ENCODE assay signal across 25 cellular contexts in the genomic region with DNA sequence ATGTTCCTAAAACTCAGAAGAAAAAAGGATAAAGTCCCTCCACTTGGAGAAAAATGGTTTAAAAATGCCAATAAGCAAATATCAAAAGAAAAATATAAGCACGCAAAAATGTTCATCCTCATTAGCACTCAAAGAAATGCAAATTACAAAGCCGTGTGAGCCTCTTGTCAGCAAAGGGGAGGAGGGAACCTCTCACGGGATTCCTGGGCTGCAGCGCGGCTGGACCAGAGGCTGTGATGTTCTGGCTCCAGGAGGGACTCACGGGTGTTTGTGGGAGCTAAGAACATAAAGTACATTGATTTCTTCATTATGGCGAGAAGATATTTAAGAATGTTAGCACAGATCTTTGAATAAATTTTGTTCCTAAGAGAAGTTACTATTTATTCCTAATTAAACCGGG.
"Had no signal": no experiment of that assay in that cellular context is flagged by ENCODE, and none has a peak within 500 bp of the region (broad histone marks: within the 10 kb centered on the region; RNA-seq: fewer than 3 reads in every experiment).

No MANE protein-coding gene starts in this region.

- H3K4me3 Mint-ChIP-seq: effector memory CD8-positive, alpha-beta T cell; immature natural killer cell; memory B cell; natural killer cell; stimulated activated memory B cell treated with anti-CD40 and anti-IgM and Interleukin-4, amounts not matched to agents 10 μg/mL and 1 μg/mL and 100 μg/mL, for 72 hours had no signal

- H3K4me3 ChIP-seq: colonic mucosa, gastrocnemius medialis, heart right ventricle, lung, right lobe of liver, smooth muscle cell, testis, tibial artery, upper lobe of left lung had no signal

- H3K79me2 ChIP-seq: parathyroid adenoma had no signal

- H3K4me2 ChIP-seq: smooth muscle cell had no signal

- H3K36me3 Mint-ChIP-seq: immature natural killer cell; memory B cell; natural killer cell; stimulated activated memory B cell treated with anti-CD40 and anti-IgM and Interleukin-4, amounts not matched to agents 10 μg/mL and 1 μg/mL and 100 μg/mL, for 72 hours had no signal

- ATAC-seq: effector memory CD8-positive, alpha-beta T cell; gastrocnemius medialis; heart right ventricle; left ventricle myocardium superior; natural killer cell; right lobe of liver; stimulated activated memory B cell treated with anti-CD40 and anti-IgM and Interleukin-4, amounts not matched to agents 10 μg/mL and 1 μg/mL and 100 μg/mL, for 72 hours; stimulated activated naive CD8-positive, alpha-beta T cell treated with anti-CD3 and anti-CD28 coated beads, Interleukin-15, Interleukin-2, amounts not matched to agents 100 U/mL and 50 U/mL, for 24 hours had no signal

- DNase-seq: central memory CD4-positive, alpha-beta T cell; colonic mucosa; dermis blood vessel endothelial cell; effector memory CD8-positive, alpha-beta T cell; foreskin fibroblast; gastrocnemius medialis; heart right ventricle; hippocampal formation; immature natural killer cell; left ventricle myocardium superior; natural killer cell; stimulated activated CD4-positive, alpha-beta T cell treated with anti-CD3 and anti-CD28 coated beads, Interleukin-4, amount 100 ng/mL, for 4 hours; stimulated activated naive CD8-positive, alpha-beta T cell treated with anti-CD3 and anti-CD28 coated beads, Interleukin-15, Interleukin-2, amounts not matched to agents 100 U/mL and 50 U/mL, for 24 hours; substantia nigra; testis; upper lobe of left lung had no signal

- H3K27ac Mint-ChIP-seq: effector memory CD8-positive, alpha-beta T cell; immature natural killer cell; memory B cell; natural killer cell; progenitor cell of endocrine pancreas; stimulated activated memory B cell treated with anti-CD40 and anti-IgM and Interleukin-4, amounts not matched to agents 10 μg/mL and 1 μg/mL and 100 μg/mL, for 72 hours had no signal

- H3K9me3 Mint-ChIP-seq: effector memory CD8-positive, alpha-beta T cell; immature natural killer cell; memory B cell; natural killer cell; stimulated activated memory B cell treated with anti-CD40 and anti-IgM and Interleukin-4, amounts not matched to agents 10 μg/mL and 1 μg/mL and 100 μg/mL, for 72 hours had no signal

- H3K27ac ChIP-seq: colonic mucosa, gastrocnemius medialis, heart right ventricle, neutrophil, parathyroid adenoma, right lobe of liver, testis, tibial artery, upper lobe of left lung had no signal

- H3K9me3 ChIP-seq: colonic mucosa, gastrocnemius medialis, heart right ventricle, neutrophil, right lobe of liver, testis, tibial artery, upper lobe of left lung had no signal

- H3K27me3 ChIP-seq: colonic mucosa, right lobe of liver, testis, upper lobe of left lung had no signal

- H3K9ac ChIP-seq: parathyroid adenoma had no signal

- H3K4me1 ChIP-seq: colonic mucosa, gastrocnemius medialis, heart right ventricle, parathyroid adenoma, right lobe of liver, testis, tibial artery, upper lobe of left lung had no signal

- H2AFZ ChIP-seq: parathyroid adenoma had no signal

- H3K4me1 Mint-ChIP-seq: immature natural killer cell; memory B cell; natural killer cell; stimulated activated memory B cell treated with anti-CD40 and anti-IgM and Interleukin-4, amounts not matched to agents 10 μg/mL and 1 μg/mL and 100 μg/mL, for 72 hours had no signal

- H3K36me3 ChIP-seq: colonic mucosa, gastrocnemius medialis, heart right ventricle, neutrophil, right lobe of liver, tibial artery, upper lobe of left lung had no signal
